Comparison of ENCODE assay signal across 1 cellular context in the genomic region with DNA sequence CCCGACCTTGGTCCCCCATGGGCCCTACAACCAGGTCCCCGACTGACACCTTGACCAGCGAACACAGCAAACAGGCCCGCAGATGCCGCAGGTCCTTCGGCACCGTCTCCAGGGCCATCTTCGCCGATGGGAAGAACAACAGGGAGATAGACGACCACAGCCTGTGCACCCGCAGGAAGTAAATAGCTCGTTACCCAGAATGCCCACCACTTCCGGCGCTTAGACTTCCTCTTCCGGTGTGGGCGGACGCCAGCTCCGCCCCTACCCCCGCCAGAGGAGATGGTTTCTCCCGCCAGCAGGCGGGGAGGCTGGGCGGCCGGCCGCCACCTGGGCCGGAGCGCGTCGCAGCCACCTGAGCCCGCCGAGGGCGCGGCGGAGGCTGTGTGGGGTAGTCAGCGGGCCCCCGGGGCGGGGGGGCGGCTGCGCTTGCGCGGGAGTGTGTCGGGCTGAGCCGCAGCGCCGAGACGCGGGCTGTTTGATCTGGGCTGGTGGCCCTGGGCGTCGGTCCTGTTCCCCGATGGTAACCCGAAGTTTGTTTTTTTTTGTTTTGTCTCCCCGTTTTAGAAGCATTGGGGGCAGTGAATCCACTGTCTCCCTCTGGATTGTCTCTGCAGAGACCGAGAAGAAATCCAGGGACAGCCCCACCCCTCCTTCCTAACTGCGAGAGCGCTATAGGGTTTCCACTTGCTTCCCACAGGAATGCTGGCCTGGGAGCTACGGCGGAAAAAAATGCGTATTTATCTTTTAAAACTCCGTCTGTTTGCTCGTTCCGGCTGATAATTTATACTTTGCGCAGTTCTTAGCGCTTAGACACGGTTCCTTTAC.
A peak's percentile ranks its signal among the peaks of the same experiment; 100 is the strongest.
TF ChIP-seq lines count a peak whose summit lies in the region.

A gene (minus strand): TSS at position 184 of the 825 bp plus-strand sequence. CDS start 66 bp downstream, at position 118.

TF ChIP-seq in K562, 482 proteins besides CTCF, POLR2A, EP300 and RAD21 (continued from another document and continues in another):
- TF ChIP-seq, protein P1, sequence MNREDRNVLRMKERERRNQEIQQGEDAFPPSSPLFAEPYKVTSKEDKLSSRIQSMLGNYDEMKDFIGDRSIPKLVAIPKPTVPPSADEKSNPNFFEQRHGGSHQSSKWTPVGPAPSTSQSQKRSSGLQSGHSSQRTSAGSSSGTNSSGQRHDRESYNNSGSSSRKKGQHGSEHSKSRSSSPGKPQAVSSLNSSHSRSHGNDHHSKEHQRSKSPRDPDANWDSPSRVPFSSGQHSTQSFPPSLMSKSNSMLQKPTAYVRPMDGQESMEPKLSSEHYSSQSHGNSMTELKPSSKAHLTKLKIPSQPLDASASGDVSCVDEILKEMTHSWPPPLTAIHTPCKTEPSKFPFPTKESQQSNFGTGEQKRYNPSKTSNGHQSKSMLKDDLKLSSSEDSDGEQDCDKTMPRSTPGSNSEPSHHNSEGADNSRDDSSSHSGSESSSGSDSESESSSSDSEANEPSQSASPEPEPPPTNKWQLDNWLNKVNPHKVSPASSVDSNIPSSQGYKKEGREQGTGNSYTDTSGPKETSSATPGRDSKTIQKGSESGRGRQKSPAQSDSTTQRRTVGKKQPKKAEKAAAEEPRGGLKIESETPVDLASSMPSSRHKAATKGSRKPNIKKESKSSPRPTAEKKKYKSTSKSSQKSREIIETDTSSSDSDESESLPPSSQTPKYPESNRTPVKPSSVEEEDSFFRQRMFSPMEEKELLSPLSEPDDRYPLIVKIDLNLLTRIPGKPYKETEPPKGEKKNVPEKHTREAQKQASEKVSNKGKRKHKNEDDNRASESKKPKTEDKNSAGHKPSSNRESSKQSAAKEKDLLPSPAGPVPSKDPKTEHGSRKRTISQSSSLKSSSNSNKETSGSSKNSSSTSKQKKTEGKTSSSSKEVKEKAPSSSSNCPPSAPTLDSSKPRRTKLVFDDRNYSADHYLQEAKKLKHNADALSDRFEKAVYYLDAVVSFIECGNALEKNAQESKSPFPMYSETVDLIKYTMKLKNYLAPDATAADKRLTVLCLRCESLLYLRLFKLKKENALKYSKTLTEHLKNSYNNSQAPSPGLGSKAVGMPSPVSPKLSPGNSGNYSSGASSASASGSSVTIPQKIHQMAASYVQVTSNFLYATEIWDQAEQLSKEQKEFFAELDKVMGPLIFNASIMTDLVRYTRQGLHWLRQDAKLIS (CRISPR knock-in tag; IDR thresholded peaks at IDR 0.05): no peak
- TF ChIP-seq, protein P2, sequence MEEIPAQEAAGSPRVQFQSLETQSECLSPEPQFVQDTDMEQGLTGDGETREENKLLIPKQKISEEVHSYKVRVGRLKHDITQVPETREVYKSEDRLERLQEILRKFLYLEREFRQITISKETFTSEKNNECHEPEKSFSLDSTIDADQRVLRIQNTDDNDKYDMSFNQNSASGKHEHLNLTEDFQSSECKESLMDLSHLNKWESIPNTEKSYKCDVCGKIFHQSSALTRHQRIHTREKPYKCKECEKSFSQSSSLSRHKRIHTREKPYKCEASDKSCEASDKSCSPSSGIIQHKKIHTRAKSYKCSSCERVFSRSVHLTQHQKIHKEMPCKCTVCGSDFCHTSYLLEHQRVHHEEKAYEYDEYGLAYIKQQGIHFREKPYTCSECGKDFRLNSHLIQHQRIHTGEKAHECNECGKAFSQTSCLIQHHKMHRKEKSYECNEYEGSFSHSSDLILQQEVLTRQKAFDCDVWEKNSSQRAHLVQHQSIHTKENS (CRISPR knock-in tag; IDR thresholded peaks at IDR 0.05): no peak
- TF ChIP-seq, protein P3, sequence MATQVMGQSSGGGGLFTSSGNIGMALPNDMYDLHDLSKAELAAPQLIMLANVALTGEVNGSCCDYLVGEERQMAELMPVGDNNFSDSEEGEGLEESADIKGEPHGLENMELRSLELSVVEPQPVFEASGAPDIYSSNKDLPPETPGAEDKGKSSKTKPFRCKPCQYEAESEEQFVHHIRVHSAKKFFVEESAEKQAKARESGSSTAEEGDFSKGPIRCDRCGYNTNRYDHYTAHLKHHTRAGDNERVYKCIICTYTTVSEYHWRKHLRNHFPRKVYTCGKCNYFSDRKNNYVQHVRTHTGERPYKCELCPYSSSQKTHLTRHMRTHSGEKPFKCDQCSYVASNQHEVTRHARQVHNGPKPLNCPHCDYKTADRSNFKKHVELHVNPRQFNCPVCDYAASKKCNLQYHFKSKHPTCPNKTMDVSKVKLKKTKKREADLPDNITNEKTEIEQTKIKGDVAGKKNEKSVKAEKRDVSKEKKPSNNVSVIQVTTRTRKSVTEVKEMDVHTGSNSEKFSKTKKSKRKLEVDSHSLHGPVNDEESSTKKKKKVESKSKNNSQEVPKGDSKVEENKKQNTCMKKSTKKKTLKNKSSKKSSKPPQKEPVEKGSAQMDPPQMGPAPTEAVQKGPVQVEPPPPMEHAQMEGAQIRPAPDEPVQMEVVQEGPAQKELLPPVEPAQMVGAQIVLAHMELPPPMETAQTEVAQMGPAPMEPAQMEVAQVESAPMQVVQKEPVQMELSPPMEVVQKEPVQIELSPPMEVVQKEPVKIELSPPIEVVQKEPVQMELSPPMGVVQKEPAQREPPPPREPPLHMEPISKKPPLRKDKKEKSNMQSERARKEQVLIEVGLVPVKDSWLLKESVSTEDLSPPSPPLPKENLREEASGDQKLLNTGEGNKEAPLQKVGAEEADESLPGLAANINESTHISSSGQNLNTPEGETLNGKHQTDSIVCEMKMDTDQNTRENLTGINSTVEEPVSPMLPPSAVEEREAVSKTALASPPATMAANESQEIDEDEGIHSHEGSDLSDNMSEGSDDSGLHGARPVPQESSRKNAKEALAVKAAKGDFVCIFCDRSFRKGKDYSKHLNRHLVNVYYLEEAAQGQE (CRISPR knock-in tag; IDR thresholded peaks at IDR 0.05; ENCODE audit: low read depth): no peak; the same call in 1 of the 2 replicates
- TF ChIP-seq HDAC6 (IDR thresholded peaks at IDR 0.05; ENCODE audit: low read depth, low read length) (no peak), GTF2E2 (tag; IDR thresholded peaks at IDR 0.05) (peak; percentile 87), TCF3 (CRISPR knock-in tag; IDR thresholded peaks at IDR 0.05) (no peak; the same call in 1 of the 2 replicates), ZBTB8A (IDR thresholded peaks at IDR 0.05; ENCODE audit: partially characterized antibody) (no peak), ZNF766 (CRISPR knock-in tag; conservative IDR thresholded peaks at IDR 0.05) (peak; percentile 81), YY1 (IDR thresholded peaks at IDR 0.05; ENCODE audit: borderline replicate concordance in 1 of 3, control insufficient read depth in 1 of 3, extremely low read depth in 1 of 3, insufficient read depth in 3 of 3, insufficient read length in 1 of 3, insufficient replicate concordance in 2 of 3, low read depth in 1 of 3, low read length in 2 of 3) (peak in 2 of 3 experiments; percentile 64 to 80), ESRRA (IDR thresholded peaks at IDR 0.05; ENCODE audit: borderline replicate concordance, low read depth) (peak; percentile 54; the same call in 1 of the 2 replicates), HMG20B (CRISPR knock-in tag; IDR thresholded peaks at IDR 0.05) (no peak), HMG20A (CRISPR knock-in tag; conservative IDR thresholded peaks at IDR 0.05) (no peak), ZNF695 (CRISPR knock-in tag; IDR thresholded peaks at IDR 0.05) (no peak), MYBL2 (IDR thresholded peaks at IDR 0.05; ENCODE audit: low read depth) (no peak), MYBL2 (CRISPR knock-in tag; IDR thresholded peaks at IDR 0.05; ENCODE audit: borderline replicate concordance) (no peak), TCF7L2 (IDR thresholded peaks at IDR 0.05; ENCODE audit: low read depth, low read length) (peak; percentile 91), MAFF (IDR thresholded peaks at IDR 0.05; ENCODE audit: low read length) (no peak), ELF4 (CRISPR knock-in tag; IDR thresholded peaks at IDR 0.05) (no peak), HNRNPL (IDR thresholded peaks at IDR 0.05; ENCODE audit: low read depth, low read length) (no peak), HDAC1 (IDR thresholded peaks at IDR 0.05) (peak in 1 of 2 experiments; percentile 80; a peak in 2 of 4 replicates), NFXL1 (CRISPR knock-in tag; IDR thresholded peaks at IDR 0.05) (no peak)
- TF ChIP-seq, protein P4, sequence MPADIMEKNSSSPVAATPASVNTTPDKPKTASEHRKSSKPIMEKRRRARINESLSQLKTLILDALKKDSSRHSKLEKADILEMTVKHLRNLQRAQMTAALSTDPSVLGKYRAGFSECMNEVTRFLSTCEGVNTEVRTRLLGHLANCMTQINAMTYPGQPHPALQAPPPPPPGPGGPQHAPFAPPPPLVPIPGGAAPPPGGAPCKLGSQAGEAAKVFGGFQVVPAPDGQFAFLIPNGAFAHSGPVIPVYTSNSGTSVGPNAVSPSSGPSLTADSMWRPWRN (IDR thresholded peaks at IDR 0.05; ENCODE audit: low read depth): no peak
- TF ChIP-seq, protein P5, sequence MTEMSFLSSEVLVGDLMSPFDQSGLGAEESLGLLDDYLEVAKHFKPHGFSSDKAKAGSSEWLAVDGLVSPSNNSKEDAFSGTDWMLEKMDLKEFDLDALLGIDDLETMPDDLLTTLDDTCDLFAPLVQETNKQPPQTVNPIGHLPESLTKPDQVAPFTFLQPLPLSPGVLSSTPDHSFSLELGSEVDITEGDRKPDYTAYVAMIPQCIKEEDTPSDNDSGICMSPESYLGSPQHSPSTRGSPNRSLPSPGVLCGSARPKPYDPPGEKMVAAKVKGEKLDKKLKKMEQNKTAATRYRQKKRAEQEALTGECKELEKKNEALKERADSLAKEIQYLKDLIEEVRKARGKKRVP (CRISPR knock-in tag; IDR thresholded peaks at IDR 0.05): no peak
- TF ChIP-seq, protein P6, sequence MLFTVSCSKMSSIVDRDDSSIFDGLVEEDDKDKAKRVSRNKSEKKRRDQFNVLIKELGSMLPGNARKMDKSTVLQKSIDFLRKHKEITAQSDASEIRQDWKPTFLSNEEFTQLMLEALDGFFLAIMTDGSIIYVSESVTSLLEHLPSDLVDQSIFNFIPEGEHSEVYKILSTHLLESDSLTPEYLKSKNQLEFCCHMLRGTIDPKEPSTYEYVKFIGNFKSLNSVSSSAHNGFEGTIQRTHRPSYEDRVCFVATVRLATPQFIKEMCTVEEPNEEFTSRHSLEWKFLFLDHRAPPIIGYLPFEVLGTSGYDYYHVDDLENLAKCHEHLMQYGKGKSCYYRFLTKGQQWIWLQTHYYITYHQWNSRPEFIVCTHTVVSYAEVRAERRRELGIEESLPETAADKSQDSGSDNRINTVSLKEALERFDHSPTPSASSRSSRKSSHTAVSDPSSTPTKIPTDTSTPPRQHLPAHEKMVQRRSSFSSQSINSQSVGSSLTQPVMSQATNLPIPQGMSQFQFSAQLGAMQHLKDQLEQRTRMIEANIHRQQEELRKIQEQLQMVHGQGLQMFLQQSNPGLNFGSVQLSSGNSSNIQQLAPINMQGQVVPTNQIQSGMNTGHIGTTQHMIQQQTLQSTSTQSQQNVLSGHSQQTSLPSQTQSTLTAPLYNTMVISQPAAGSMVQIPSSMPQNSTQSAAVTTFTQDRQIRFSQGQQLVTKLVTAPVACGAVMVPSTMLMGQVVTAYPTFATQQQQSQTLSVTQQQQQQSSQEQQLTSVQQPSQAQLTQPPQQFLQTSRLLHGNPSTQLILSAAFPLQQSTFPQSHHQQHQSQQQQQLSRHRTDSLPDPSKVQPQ (CRISPR knock-in tag; IDR thresholded peaks at IDR 0.05; ENCODE audit: borderline replicate concordance): no peak
- TF ChIP-seq, protein P7, sequence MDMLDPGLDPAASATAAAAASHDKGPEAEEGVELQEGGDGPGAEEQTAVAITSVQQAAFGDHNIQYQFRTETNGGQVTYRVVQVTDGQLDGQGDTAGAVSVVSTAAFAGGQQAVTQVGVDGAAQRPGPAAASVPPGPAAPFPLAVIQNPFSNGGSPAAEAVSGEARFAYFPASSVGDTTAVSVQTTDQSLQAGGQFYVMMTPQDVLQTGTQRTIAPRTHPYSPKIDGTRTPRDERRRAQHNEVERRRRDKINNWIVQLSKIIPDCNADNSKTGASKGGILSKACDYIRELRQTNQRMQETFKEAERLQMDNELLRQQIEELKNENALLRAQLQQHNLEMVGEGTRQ (CRISPR knock-in tag; IDR thresholded peaks at IDR 0.05): no peak
- TF ChIP-seq, protein P8, sequence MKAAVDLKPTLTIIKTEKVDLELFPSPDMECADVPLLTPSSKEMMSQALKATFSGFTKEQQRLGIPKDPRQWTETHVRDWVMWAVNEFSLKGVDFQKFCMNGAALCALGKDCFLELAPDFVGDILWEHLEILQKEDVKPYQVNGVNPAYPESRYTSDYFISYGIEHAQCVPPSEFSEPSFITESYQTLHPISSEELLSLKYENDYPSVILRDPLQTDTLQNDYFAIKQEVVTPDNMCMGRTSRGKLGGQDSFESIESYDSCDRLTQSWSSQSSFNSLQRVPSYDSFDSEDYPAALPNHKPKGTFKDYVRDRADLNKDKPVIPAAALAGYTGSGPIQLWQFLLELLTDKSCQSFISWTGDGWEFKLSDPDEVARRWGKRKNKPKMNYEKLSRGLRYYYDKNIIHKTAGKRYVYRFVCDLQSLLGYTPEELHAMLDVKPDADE (conservative IDR thresholded peaks at IDR 0.05; ENCODE audit: control insufficient read depth, low read depth, low read length): peak; percentile 88
- TF ChIP-seq, protein P9, sequence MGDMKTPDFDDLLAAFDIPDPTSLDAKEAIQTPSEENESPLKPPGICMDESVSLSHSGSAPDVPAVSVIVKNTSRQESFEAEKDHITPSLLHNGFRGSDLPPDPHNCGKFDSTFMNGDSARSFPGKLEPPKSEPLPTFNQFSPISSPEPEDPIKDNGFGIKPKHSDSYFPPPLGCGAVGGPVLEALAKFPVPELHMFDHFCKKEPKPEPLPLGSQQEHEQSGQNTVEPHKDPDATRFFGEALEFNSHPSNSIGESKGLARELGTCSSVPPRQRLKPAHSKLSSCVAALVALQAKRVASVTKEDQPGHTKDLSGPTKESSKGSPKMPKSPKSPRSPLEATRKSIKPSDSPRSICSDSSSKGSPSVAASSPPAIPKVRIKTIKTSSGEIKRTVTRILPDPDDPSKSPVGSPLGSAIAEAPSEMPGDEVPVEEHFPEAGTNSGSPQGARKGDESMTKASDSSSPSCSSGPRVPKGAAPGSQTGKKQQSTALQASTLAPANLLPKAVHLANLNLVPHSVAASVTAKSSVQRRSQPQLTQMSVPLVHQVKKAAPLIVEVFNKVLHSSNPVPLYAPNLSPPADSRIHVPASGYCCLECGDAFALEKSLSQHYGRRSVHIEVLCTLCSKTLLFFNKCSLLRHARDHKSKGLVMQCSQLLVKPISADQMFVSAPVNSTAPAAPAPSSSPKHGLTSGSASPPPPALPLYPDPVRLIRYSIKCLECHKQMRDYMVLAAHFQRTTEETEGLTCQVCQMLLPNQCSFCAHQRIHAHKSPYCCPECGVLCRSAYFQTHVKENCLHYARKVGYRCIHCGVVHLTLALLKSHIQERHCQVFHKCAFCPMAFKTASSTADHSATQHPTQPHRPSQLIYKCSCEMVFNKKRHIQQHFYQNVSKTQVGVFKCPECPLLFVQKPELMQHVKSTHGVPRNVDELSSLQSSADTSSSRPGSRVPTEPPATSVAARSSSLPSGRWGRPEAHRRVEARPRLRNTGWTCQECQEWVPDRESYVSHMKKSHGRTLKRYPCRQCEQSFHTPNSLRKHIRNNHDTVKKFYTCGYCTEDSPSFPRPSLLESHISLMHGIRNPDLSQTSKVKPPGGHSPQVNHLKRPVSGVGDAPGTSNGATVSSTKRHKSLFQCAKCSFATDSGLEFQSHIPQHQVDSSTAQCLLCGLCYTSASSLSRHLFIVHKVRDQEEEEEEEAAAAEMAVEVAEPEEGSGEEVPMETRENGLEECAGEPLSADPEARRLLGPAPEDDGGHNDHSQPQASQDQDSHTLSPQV (IDR thresholded peaks at IDR 0.05): 0 out of 2 replicates have a peak, but pooled peaks have one; percentile 21
- TF ChIP-seq, protein P10, sequence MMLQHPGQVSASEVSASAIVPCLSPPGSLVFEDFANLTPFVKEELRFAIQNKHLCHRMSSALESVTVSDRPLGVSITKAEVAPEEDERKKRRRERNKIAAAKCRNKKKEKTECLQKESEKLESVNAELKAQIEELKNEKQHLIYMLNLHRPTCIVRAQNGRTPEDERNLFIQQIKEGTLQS (IDR thresholded peaks at IDR 0.05): no peak
- TF ChIP-seq, protein P10 (CRISPR knock-in tag; conservative IDR thresholded peaks at IDR 0.05): no peak
